Comparison of ENCODE assay signal across 8 cellular contexts in the genomic region with DNA sequence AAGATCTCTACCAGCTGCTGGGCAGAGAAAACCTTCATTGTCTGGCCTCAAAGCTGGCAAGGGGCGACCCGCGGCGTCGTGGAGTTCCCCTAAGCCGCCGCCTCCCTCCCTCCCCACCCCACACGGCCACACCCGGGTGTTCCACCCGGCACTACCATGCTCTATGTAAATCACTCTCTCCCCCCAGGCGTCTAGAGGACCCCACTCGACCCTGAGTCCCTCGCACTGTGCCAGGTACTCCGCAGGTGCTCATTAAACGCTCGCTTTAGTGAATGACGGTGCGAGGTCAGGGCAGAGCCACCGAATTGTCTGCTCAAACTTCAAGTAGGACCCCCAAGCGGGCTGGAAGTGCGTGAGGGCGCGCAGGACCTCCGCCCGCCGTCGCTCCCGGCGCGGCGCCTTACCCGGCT.
DNase-seq lines count a peak whose midpoint lies in the region; ATAC-seq and TF ChIP-seq lines count a peak whose summit lies in the region.

No MANE protein-coding gene starts in this region.

- no peaks in the 10 kb centered on the region for H3K27me3 ChIP-seq in RWPE2 (ENCODE audit: insufficient read depth, poor library complexity, severe bottlenecking)
- no peaks in the 10 kb centered on the region for H3K27me3 ChIP-seq in layer of hippocampus (ENCODE audit: control insufficient read depth, insufficient read depth, low read length)

- H3K4me1 ChIP-seq in RWPE2 (ENCODE audit: insufficient read depth, poor library complexity, severe bottlenecking) = peaks cover 26% of the 10 kb centered on the region

- peak overlapping the region; percentile 87 for H3K27ac ChIP-seq in RWPE2 (ENCODE audit: poor library complexity, severe bottlenecking)
- H3K27ac ChIP-seq in layer of hippocampus (ENCODE audit: low read depth, low read length) = peak overlapping the region; percentile 62

- ATAC-seq in HG03025 (IDR thresholded peaks at IDR 0.05; ENCODE audit: low FRiP score, unreplicated experiment) = peak; percentile 22
- peak; percentile 1; the same call in 1 of the 3 replicates for ATAC-seq in RWPE2 (ENCODE audit: low read depth)

- in situ Hi-C loops in astrocyte of the cerebellum (cut with HindIII; ENCODE audit: low sequenced_read_pairs) = no loop called here

- peaks cover 8% of the 10 kb centered on the region for H3K9me3 ChIP-seq in RWPE2 (ENCODE audit: severe bottlenecking)

- DNase-seq in DMS 273 (lab: John Stamatoyannopoulos, UW; ENCODE audit: unreplicated experiment) = peak; percentile 64
- no peak for DNase-seq in DMS 273 treated with DMSO at 0.1 percent for 48 hours (lab: John Stamatoyannopoulos, UW)
- no peak for DNase-seq in RWPE2 (ENCODE audit: low spot score)
- no peak for DNase-seq in astrocyte of the cerebellum (ENCODE audit: low read depth)
- DNase-seq in stimulated activated CD8-positive, alpha-beta memory T cell treated with anti-CD3 and anti-CD28 coated beads, Interleukin-12 subunit alpha, Interleukin-12 subunit beta, amount 100 ng/mL, for 4 hours (ENCODE audit: low read depth) = peak; percentile 45
- DNase-seq in middle frontal gyrus (ENCODE audit: extremely low spot score, low spot score) = no peak

- H3K36me3 ChIP-seq in RWPE2 (ENCODE audit: low read depth) = peaks cover 9% of the 10 kb centered on the region

- TF ChIP-seq CTCF in RWPE2 (IDR thresholded peaks at IDR 0.05; ENCODE audit: poor library complexity, severe bottlenecking) (no peak), astrocyte of the cerebellum (IDR thresholded peaks at IDR 0.05; ENCODE audit: low read depth, low read length, missing control alignments) (no peak)

- peak overlapping the region; percentile 98 for H3K4me3 ChIP-seq in RWPE2 (ENCODE audit: severe bottlenecking)
- peak overlapping the region; percentile 57 for H3K4me3 ChIP-seq in astrocyte of the cerebellum (ENCODE audit: low read depth, low read length)

Comparison
In these comparisons a context has a peak if more than half of its experiments do, and no peak if none do; other contexts are left out.
1. DNase-seq: peak in DMS 273 (single experiment) and stimulated activated CD8-positive, alpha-beta memory T cell treated with anti-CD3 and anti-CD28 coated beads, Interleukin-12 subunit alpha, Interleukin-12 subunit beta, amount 100 ng/mL, for 4 hours (single experiment); none in DMS 273 treated with DMSO at 0.1 percent for 48 hours (single experiment), RWPE2 (single experiment), astrocyte of the cerebellum (single experiment) and middle frontal gyrus (single experiment).